In the genomic region with DNA sequence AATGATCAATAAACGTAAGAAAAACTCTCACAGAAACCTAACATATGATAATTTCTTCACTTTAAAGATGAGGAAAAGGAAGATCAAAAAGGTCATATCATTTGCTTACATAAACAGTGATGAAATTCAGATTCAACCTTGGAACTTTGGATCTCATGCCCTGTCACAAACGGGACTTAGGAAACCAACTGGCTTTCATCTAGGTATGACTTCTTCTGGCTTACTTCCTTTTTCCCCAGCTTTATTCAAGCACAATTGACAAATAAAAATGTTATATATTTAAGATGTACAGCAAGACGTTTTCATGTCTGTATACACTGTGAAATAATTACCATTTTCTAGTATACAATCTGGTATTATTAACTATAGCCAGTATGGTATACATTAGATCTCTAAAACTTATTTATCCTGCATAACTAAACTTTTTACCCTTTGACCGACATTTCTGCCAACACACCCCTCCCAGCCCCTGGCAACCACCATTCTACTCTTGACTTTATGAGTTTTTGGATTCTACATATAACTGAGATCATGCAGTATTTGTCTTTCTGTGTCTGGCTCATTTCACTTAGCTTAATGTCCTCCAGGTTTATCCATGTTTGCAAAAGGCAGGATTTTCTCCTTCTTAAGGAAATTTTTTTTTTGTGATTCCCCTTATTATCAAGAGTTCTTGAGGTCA, we compare ENCODE assay signal across 2 cellular contexts.
TF ChIP-seq lines count a peak whose summit lies in the region.

No MANE protein-coding gene starts in this region.

TF ChIP-seq in HCT116, 20 proteins besides CTCF, POLR2A, EP300 and RAD21:
- TF ChIP-seq, protein P1, sequence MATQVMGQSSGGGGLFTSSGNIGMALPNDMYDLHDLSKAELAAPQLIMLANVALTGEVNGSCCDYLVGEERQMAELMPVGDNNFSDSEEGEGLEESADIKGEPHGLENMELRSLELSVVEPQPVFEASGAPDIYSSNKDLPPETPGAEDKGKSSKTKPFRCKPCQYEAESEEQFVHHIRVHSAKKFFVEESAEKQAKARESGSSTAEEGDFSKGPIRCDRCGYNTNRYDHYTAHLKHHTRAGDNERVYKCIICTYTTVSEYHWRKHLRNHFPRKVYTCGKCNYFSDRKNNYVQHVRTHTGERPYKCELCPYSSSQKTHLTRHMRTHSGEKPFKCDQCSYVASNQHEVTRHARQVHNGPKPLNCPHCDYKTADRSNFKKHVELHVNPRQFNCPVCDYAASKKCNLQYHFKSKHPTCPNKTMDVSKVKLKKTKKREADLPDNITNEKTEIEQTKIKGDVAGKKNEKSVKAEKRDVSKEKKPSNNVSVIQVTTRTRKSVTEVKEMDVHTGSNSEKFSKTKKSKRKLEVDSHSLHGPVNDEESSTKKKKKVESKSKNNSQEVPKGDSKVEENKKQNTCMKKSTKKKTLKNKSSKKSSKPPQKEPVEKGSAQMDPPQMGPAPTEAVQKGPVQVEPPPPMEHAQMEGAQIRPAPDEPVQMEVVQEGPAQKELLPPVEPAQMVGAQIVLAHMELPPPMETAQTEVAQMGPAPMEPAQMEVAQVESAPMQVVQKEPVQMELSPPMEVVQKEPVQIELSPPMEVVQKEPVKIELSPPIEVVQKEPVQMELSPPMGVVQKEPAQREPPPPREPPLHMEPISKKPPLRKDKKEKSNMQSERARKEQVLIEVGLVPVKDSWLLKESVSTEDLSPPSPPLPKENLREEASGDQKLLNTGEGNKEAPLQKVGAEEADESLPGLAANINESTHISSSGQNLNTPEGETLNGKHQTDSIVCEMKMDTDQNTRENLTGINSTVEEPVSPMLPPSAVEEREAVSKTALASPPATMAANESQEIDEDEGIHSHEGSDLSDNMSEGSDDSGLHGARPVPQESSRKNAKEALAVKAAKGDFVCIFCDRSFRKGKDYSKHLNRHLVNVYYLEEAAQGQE (IDR thresholded peaks at IDR 0.05; ENCODE audit: low read depth): no peak
- TF ChIP-seq, protein P2, sequence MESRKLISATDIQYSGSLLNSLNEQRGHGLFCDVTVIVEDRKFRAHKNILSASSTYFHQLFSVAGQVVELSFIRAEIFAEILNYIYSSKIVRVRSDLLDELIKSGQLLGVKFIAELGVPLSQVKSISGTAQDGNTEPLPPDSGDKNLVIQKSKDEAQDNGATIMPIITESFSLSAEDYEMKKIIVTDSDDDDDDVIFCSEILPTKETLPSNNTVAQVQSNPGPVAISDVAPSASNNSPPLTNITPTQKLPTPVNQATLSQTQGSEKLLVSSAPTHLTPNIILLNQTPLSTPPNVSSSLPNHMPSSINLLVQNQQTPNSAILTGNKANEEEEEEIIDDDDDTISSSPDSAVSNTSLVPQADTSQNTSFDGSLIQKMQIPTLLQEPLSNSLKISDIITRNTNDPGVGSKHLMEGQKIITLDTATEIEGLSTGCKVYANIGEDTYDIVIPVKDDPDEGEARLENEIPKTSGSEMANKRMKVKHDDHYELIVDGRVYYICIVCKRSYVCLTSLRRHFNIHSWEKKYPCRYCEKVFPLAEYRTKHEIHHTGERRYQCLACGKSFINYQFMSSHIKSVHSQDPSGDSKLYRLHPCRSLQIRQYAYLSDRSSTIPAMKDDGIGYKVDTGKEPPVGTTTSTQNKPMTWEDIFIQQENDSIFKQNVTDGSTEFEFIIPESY (IDR thresholded peaks at IDR 0.05; ENCODE audit: extremely low read depth, insufficient replicate concordance, low read length): no peak
- TF ChIP-seq JUND (IDR thresholded peaks at IDR 0.05) (no peak), ZNF274 (IDR thresholded peaks at IDR 0.05; ENCODE audit: low read depth, low read length) (no peak), YY1 (IDR thresholded peaks at IDR 0.05; ENCODE audit: extremely low read depth, insufficient replicate concordance, low read depth, low read length) (no peak), TCF7L2 (IDR thresholded peaks at IDR 0.05; ENCODE audit: borderline replicate concordance, extremely low read depth, insufficient read depth, insufficient read length) (no peak), SRF (IDR thresholded peaks at IDR 0.05; ENCODE audit: low read depth) (no peak), EGR1 (IDR thresholded peaks at IDR 0.05; ENCODE audit: low read depth) (no peak), FOSL1 (IDR thresholded peaks at IDR 0.05; ENCODE audit: low read depth) (no peak), SIN3A (IDR thresholded peaks at IDR 0.05; ENCODE audit: low read depth) (no peak), CBX3 (IDR thresholded peaks at IDR 0.05; ENCODE audit: low read depth) (no peak), SP1 (IDR thresholded peaks at IDR 0.05; ENCODE audit: low read depth) (no peak), EZH2 (IDR thresholded peaks at IDR 0.05) (no peak), EZH2phosphoT487 (IDR thresholded peaks at IDR 0.05; ENCODE audit: borderline replicate concordance) (no peak), ZFX (IDR thresholded peaks at IDR 0.05) (no peak)
- TF ChIP-seq, protein P3, sequence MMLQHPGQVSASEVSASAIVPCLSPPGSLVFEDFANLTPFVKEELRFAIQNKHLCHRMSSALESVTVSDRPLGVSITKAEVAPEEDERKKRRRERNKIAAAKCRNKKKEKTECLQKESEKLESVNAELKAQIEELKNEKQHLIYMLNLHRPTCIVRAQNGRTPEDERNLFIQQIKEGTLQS (IDR thresholded peaks at IDR 0.05): no peak

TF ChIP-seq in endothelial cell of umbilical vein, 7 proteins besides CTCF, POLR2A, EP300 and RAD21 (continued from another document):
- no peak for TF ChIP-seq FOS (IDR thresholded peaks at IDR 0.05; ENCODE audit: borderline replicate concordance, insufficient read depth, low read length)
- no peak for TF ChIP-seq GATA2 (IDR thresholded peaks at IDR 0.05; ENCODE audit: insufficient read depth, insufficient read length, low read depth, low read length)
- TF ChIP-seq EZH2 (IDR thresholded peaks at IDR 0.05; ENCODE audit: borderline replicate concordance, low read depth, low read length, severe bottlenecking): no peak
- TF ChIP-seq, protein P4, sequence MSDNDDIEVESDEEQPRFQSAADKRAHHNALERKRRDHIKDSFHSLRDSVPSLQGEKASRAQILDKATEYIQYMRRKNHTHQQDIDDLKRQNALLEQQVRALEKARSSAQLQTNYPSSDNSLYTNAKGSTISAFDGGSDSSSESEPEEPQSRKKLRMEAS (IDR thresholded peaks at IDR 0.05; ENCODE audit: insufficient read depth, insufficient read length): no peak
- TF ChIP-seq MYC (IDR thresholded peaks at IDR 0.05; ENCODE audit: low read depth, low read length): no peak
